Comparison of ENCODE assay signal across 22 cellular contexts in genomic region chr9:136015656-136016055, GRCh38. TPM values are rescaled to one million over a fixed set of nuclear protein-coding genes. Genes with fewer than 3 reads are reported as not detected.
DNase-seq lines count a peak whose midpoint lies in the region; ATAC-seq and TF ChIP-seq lines count a peak whose summit lies in the region.
"Had no signal": no experiment of that assay in that cellular context is flagged by ENCODE, and none has a peak within 500 bp of the region (broad histone marks: within the 10 kb centered on the region; RNA-seq: fewer than 3 reads in every experiment).

No MANE protein-coding gene starts in this region.

- H3K4me1 ChIP-seq in Caco-2 (peaks cover 22% of the 10 kb centered on the region), endodermal cell (ENCODE audit: control insufficient read depth, insufficient read depth, low read length) (no peaks in the 10 kb centered on the region), osteoblast (ENCODE audit: insufficient read depth, low read length) (no peaks in the 10 kb centered on the region)

- no peak overlapping the region for H3K4me3 ChIP-seq in Caco-2 (ENCODE audit: low read depth, low read length)
- H3K4me3 ChIP-seq in endodermal cell (ENCODE audit: low read length): no peak overlapping the region
- H3K4me3 ChIP-seq in osteoblast (ENCODE audit: insufficient read depth, low read length): no peak overlapping the region
- H3K4me3 ChIP-seq: SK-N-MC, thoracic aorta had no signal

- H3K27ac Mint-ChIP-seq in Caco-2 (ENCODE audit: unreplicated experiment): no peak overlapping the region
- H3K27ac Mint-ChIP-seq in endodermal cell: no peak overlapping the region
- H3K27ac Mint-ChIP-seq: CD4-positive, CD25-positive, alpha-beta regulatory T cell had no signal

- POLR2A ChIA-PET in Caco-2 (lab: Charles Lee): interaction anchor here (1.0 kb wide), 1 partner anchor 36 kb away, joined by 4 read pairs; no protein-coding TSS in a partner anchor

- intact Hi-C loops in Caco-2 (cut with micrococcal nuclease; ENCODE audit: unreplicated experiment): no loop called here

- TF ChIP-seq CTCF in Caco-2 (IDR thresholded peaks at IDR 0.05; ENCODE audit: insufficient read depth in 1 of 2, low read depth in 1 of 2, low read length in 1 of 2, severe bottlenecking in 1 of 2, unreplicated experiment in 1 of 2) (no peak), endodermal cell (conservative IDR thresholded peaks at IDR 0.05) (no peak), osteoblast (IDR thresholded peaks at IDR 0.05; ENCODE audit: extremely low read depth, low read depth, low read length) (no peak)

- H3K36me3 Mint-ChIP-seq in Caco-2 (ENCODE audit: insufficient read depth, unreplicated experiment): peaks cover 3% of the 10 kb centered on the region
- peaks cover 2% of the 10 kb centered on the region for H3K36me3 Mint-ChIP-seq in endodermal cell (ENCODE audit: low read depth)
- H3K36me3 Mint-ChIP-seq: CD4-positive, CD25-positive, alpha-beta regulatory T cell had no signal

- CTCF ChIA-PET in Caco-2 (lab: Charles Lee): interaction anchor here (0.6 kb wide), 1 partner anchor 107 kb away, joined by 4 read pairs; no protein-coding TSS in a partner anchor

- no peak overlapping the region for H3K9ac ChIP-seq in endodermal cell (ENCODE audit: extremely low read depth, low read length, poor library complexity, severe bottlenecking)

- WGBS in endodermal cell (ENCODE audit: insufficient coverage in 1 of 2, insufficient read length in 1 of 2), 2 experiments: 78 to 89% methylated on average over 13 to 15 of the region's 15 CpGs

- ATAC-seq in HG03469 (IDR thresholded peaks at IDR 0.05; ENCODE audit: unreplicated experiment): no peak

- no peaks in the 10 kb centered on the region for H3K4me1 Mint-ChIP-seq in Caco-2 (ENCODE audit: low read depth, unreplicated experiment)
- peaks cover 2% of the 10 kb centered on the region for H3K4me1 Mint-ChIP-seq in endodermal cell

- H2AFZ ChIP-seq in osteoblast (ENCODE audit: low read length): no peak overlapping the region

- no peak overlapping the region for H3K27ac ChIP-seq in endodermal cell (ENCODE audit: low read depth, low read length)
- no peak overlapping the region for H3K27ac ChIP-seq in osteoblast (ENCODE audit: low read depth, low read length)
- H3K27ac ChIP-seq: SK-N-MC, thoracic aorta had no signal

- H3K27me3 ChIP-seq in Caco-2 (replicated peaks; ENCODE audit: control insufficient read depth, insufficient read depth, low read length): no peaks in the 10 kb centered on the region
- H3K27me3 ChIP-seq in endodermal cell (ENCODE audit: control insufficient read depth, insufficient read depth, low read length, poor library complexity, severe bottlenecking): no peaks in the 10 kb centered on the region
- H3K27me3 ChIP-seq in osteoblast (ENCODE audit: insufficient read depth, low read length): no peaks in the 10 kb centered on the region

- H3K36me3 ChIP-seq in Caco-2 (ENCODE audit: control insufficient read depth, insufficient read depth, low read length): no peaks in the 10 kb centered on the region; the same call in 1 of the 2 replicates
- H3K36me3 ChIP-seq in endodermal cell (ENCODE audit: control insufficient read depth, insufficient read depth, low read length): no peaks in the 10 kb centered on the region
- peaks cover 20% of the 10 kb centered on the region for H3K36me3 ChIP-seq in osteoblast (ENCODE audit: insufficient read depth, low read length)

- H4K20me1 ChIP-seq in osteoblast (ENCODE audit: insufficient read depth, low read length): peaks cover 47% of the 10 kb centered on the region

- H3K4me3 Mint-ChIP-seq in Caco-2 (ENCODE audit: unreplicated experiment) (no peak overlapping the region), endodermal cell (no peak overlapping the region)
- H3K4me3 Mint-ChIP-seq: CD4-positive, CD25-positive, alpha-beta regulatory T cell had no signal

- no peaks in the 10 kb centered on the region for H3K27me3 Mint-ChIP-seq in Caco-2 (ENCODE audit: insufficient read depth, unreplicated experiment)
- H3K27me3 Mint-ChIP-seq in endodermal cell (ENCODE audit: insufficient read depth): no peaks in the 10 kb centered on the region
- H3K27me3 Mint-ChIP-seq: CD4-positive, CD25-positive, alpha-beta regulatory T cell had no signal

- DNase-seq in 8988T (peak; percentile 6), Caco-2 (peak; percentile 50 to 67), endodermal cell (peak; percentile 33), osteoblast (ENCODE audit: insufficient read length, low spot score, missing footprints) (peak; percentile 83), AG20443 (ENCODE audit: low spot score) (no peak), occipital lobe (lab: John Stamatoyannopoulos, UW) (no peak)
- DNase-seq: activated CD4-positive, alpha-beta T cell treated with anti-CD3 and anti-CD28 coated beads, Interleukin-2, amount 50 U/mL, for 48 hours; activated naive CD4-positive, alpha-beta T cell; amniotic stem cell; CD4-positive, CD25-positive, alpha-beta regulatory T cell; DMS 273 treated with DMSO at 0.1 percent for 48 hours; effector memory CD4-positive, alpha-beta T cell; NCI-H1048; NCI-H1694 treated with DMSO at 0.1 percent for 48 hours; NCI-H524 treated with DMSO at 0.1 percent for 48 hours; stimulated activated CD4-positive, alpha-beta T cell treated with anti-CD3 and anti-CD28 coated beads, Interleukin-12 subunit alpha, Interleukin-12 subunit beta, amount 100 ng/mL, for 4 hours; stimulated activated CD4-positive, alpha-beta T cell treated with anti-CD3 and anti-CD28 coated beads, Interleukin-4, amount 100 ng/mL, for 24 hours; stimulated activated naive CD4-positive, alpha-beta T cell; T-helper 2 cell had no signal

- H3K4me2 ChIP-seq in osteoblast (ENCODE audit: insufficient read depth, low read length): no peak overlapping the region

- H3K9me3 ChIP-seq in Caco-2 (no peaks in the 10 kb centered on the region), endodermal cell (ENCODE audit: control insufficient read depth, low read length) (no peaks in the 10 kb centered on the region), osteoblast (ENCODE audit: low read depth, low read length) (no peaks in the 10 kb centered on the region)
- H3K9me3 ChIP-seq: thoracic aorta had no signal

- peaks cover 40% of the 10 kb centered on the region for H3K79me2 ChIP-seq in osteoblast (ENCODE audit: insufficient read depth, low read length)

- H3K9me3 Mint-ChIP-seq in Caco-2 (ENCODE audit: unreplicated experiment): no peaks in the 10 kb centered on the region
- H3K9me3 Mint-ChIP-seq in endodermal cell: no peaks in the 10 kb centered on the region
- H3K9me3 Mint-ChIP-seq: CD4-positive, CD25-positive, alpha-beta regulatory T cell had no signal

- no TSS peak for BruUV-seq in Caco-2 (replicated peaks; lab: Mats Ljungman, UMichigan)

RNA-seq across cellular contexts. Expression of gene UBAC1, which starts 54.5 kb away (rescaled TPM):
- total RNA-seq in Caco-2 (2022) (50.7 and 55.4 TPM in 2 replicates), endodermal cell (10 to 100 TPM; 47.9 to 48.4 TPM), osteoblast (29.0 and 32.1 TPM in 2 replicates), occipital lobe (32.8 TPM)
- 43.3 TPM for polyA plus RNA-seq in endodermal cell (2013, experiment 1 of 2)
- 38.8 TPM for polyA plus RNA-seq in endodermal cell (2013, experiment 2 of 2)

Comparison
In these comparisons a context has a peak if more than half of its experiments do, and no peak if none do; other contexts are left out.
1. DNase-seq: peak in 8988T (single experiment), Caco-2 (2 of 2), endodermal cell (single experiment) and osteoblast (single experiment); none in AG20443 (single experiment) and occipital lobe (single experiment).